In the genomic region with DNA sequence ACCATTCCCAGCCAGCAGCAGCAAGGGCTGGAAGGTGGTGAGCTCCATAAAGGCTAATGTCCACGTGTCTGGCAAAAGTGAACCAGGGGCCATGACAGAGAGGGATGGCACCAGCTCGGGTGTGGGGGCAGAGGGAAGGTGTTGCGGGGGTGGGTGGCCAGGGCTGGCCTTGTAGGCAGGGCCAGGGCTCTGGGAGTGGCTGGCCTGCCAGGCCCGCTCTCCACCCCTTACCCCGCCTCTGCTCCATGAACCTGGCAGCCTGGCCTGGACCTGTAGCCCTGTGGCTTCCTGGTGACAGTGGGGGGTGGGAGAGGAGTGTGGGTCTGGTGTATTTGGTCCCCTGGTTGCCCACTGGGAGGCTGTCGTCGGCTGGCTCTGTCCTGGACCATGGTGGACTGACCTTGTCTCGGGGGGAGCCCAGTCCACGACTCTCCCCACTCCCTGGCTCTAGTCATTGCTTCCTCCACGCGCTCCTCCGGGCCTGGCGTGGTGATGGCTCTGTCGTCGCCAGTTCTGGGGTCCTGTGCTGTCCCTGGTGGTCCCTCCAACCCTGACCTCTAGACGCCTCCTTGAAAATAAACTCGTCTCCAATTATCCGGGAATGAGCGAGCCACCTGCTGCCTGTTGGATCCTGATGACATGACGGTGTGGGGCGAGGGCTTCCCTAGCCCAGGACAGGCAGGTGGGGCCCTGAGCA, we compare ENCODE assay signal across 21 cellular contexts. TPM values are rescaled to one million over a fixed set of nuclear protein-coding genes. Genes with fewer than 3 reads are reported as not detected.
DNase-seq lines count a peak whose midpoint lies in the region; ATAC-seq, FAIRE-seq and TF ChIP-seq lines count a peak whose summit lies in the region.
"Had no signal": no experiment of that assay in that cellular context is flagged by ENCODE, and none has a peak within 500 bp of the region (broad histone marks: within the 10 kb centered on the region; RNA-seq: fewer than 3 reads in every experiment).

No MANE protein-coding gene starts in this region.

- peak overlapping the region; percentile 36 for H3K23ac ChIP-seq in neuronal stem cell (ENCODE audit: low read depth, low read length, poor library complexity)

- H3K9me3 ChIP-seq in HEK293 (ENCODE audit: control insufficient read depth, insufficient read depth, low read depth, low read length) (no peaks in the 10 kb centered on the region), neuronal stem cell (replicated peaks in 1 of 2; ENCODE audit: control insufficient read depth in 2 of 2, insufficient read depth in 1 of 2, low read depth in 1 of 2, low read length in 2 of 2) (no peaks in the 10 kb centered on the region)
- H3K9me3 ChIP-seq: A549; BLaER1 treated with 17β-estradiol and CSF1 and Interleukin-3, amounts not matched to agents 10 nM and 100 nM had no signal

- no peak overlapping the region for H4K8ac ChIP-seq in neuronal stem cell (ENCODE audit: low read depth, low read length)

- no peak overlapping the region for H3K9ac ChIP-seq in neuronal stem cell (ENCODE audit: low read depth, low read length, poor library complexity)
- H3K9ac ChIP-seq: BLaER1 treated with 17β-estradiol and CSF1 and Interleukin-3, amounts not matched to agents 10 nM and 100 nM had no signal

- no peak overlapping the region for H3K27ac ChIP-seq in HEK293 (ENCODE audit: extremely low read depth, low read depth, low read length)
- no peak overlapping the region for H3K27ac ChIP-seq in neuronal stem cell (replicated peaks; ENCODE audit: low read length)
- H3K27ac ChIP-seq: 22Rv1; A549; BLaER1 treated with 17β-estradiol and CSF1 and Interleukin-3, amounts not matched to agents 10 nM and 100 nM; C4-2B had no signal

- DNase-seq in left colon (no peak), neuronal stem cell (ENCODE audit: low spot score) (no peak), HTR-8/SVneo (ENCODE audit: insufficient read length, low spot score) (no peak), posterior vena cava (ENCODE audit: low spot score) (no peak)
- DNase-seq: AML-193; Caco-2; Calu3; CD4-positive, alpha-beta T cell; CD8-positive, alpha-beta T cell; GF-D8 had no signal

- POLR2A ChIA-PET in HEK293 (lab: Yijun Ruan, JAX), result no interaction called here

- no peak overlapping the region for H4K91ac ChIP-seq in neuronal stem cell (ENCODE audit: low read depth, low read length, poor library complexity)

- H3K4me3 ChIP-seq in HEK293 (ENCODE audit: low read depth, low read length), result no peak overlapping the region
- no peak overlapping the region for H3K4me3 ChIP-seq in neuronal stem cell (ENCODE audit: low read length in 2 of 2)
- H3K4me3 ChIP-seq: A549; BLaER1 treated with 17β-estradiol and CSF1 and Interleukin-3, amounts not matched to agents 10 nM and 100 nM; GM12878 had no signal

- H2AFZ ChIP-seq in neuronal stem cell (ENCODE audit: low read length), result no peak overlapping the region

- no peak for TF ChIP-seq CTCF in HEK293 (tag by site-specific recombination; IDR thresholded peaks at IDR 0.05)

- no peaks in the 10 kb centered on the region for H3K79me1 ChIP-seq in neuronal stem cell (ENCODE audit: low read depth, low read length)

- WGBS in neuronal stem cell (ENCODE audit: extremely low coverage in 2 of 2, insufficient read length in 2 of 2, insufficient replicate concordance in 1 of 2), 2 donors, result no CpG with 5 or more reads among the region's 21 CpGs

- CTCF ChIA-PET in HEK293 (lab: Yijun Ruan, JAX), result interaction anchor here (0.8 to 1.2 kb wide), 4 partner anchors 9 to 37 kb away, joined by 3 to 5 read pairs (median 4); no protein-coding TSS in a partner anchor

- H3K4ac ChIP-seq in neuronal stem cell (ENCODE audit: low read length), result no peak overlapping the region

- no peak for FAIRE-seq in HTR-8/SVneo (lab: Jason Lieb, UNC)
- FAIRE-seq: A549, D721Med, G401.6, GM12878, GM12892, GM18507 had no signal

- H3K4me1 ChIP-seq in HEK293 (ENCODE audit: control insufficient read depth, insufficient read depth, low read length) (no peaks in the 10 kb centered on the region), neuronal stem cell (ENCODE audit: control insufficient read depth in 2 of 2, insufficient read depth in 1 of 2, low read depth in 1 of 2, low read length in 2 of 2) (peaks cover 0 to 6% of the 10 kb centered on the region in 2 donors)
- H3K4me1 ChIP-seq: A549, Caco-2 had no signal

- peak overlapping the region; percentile 88 for H2BK15ac ChIP-seq in neuronal stem cell (ENCODE audit: low read length)

- H3K36me3 ChIP-seq in HEK293 (ENCODE audit: control insufficient read depth in 2 of 2, insufficient read depth in 1 of 2, low read length in 2 of 2) (no peaks in the 10 kb centered on the region), neuronal stem cell (replicated peaks in 1 of 2; ENCODE audit: control insufficient read depth in 2 of 2, insufficient read depth in 2 of 2, low read length in 2 of 2) (no peaks in the 10 kb centered on the region)
- H3K36me3 ChIP-seq: BLaER1 treated with 17β-estradiol and CSF1 and Interleukin-3, amounts not matched to agents 10 nM and 100 nM had no signal

- peak overlapping the region; percentile 79 for H2AK5ac ChIP-seq in neuronal stem cell (ENCODE audit: low read depth, low read length)

- H3K4me2 ChIP-seq in neuronal stem cell (ENCODE audit: insufficient read depth, low read length, poor library complexity, severe bottlenecking), result no peak overlapping the region
- H3K4me2 ChIP-seq: A549; BLaER1 treated with 17β-estradiol and CSF1 and Interleukin-3, amounts not matched to agents 10 nM and 100 nM had no signal

- intact Hi-C loops in left colon (cut with DNase I, micrococcal nuclease), result no loop called here
- intact Hi-C loops in posterior vena cava (cut with DNase I), result no loop called here

- peaks cover 0 to 52% (median 0%) of the 10 kb centered on the region in 3 experiments for H3K27me3 ChIP-seq in neuronal stem cell (ENCODE audit: control insufficient read depth in 3 of 3, insufficient read depth in 3 of 3, low read depth in 1 of 3, low read length in 3 of 3)

- H2BK120ac ChIP-seq in neuronal stem cell (ENCODE audit: low read depth, low read length), result no peak overlapping the region

- H3K18ac ChIP-seq in neuronal stem cell (ENCODE audit: low read length), result peak overlapping the region; percentile 85

- H2BK12ac ChIP-seq in neuronal stem cell (ENCODE audit: low read length), result no peak overlapping the region

- peak; percentile 41 for ATAC-seq in left colon
- ATAC-seq in HG03045 (IDR thresholded peaks at IDR 0.05; ENCODE audit: unreplicated experiment), result no peak
- ATAC-seq: A549; CD8-positive, alpha-beta T cell; GM12878 had no signal

- peak overlapping the region; percentile 76 for H3K14ac ChIP-seq in neuronal stem cell (ENCODE audit: low read length)

- H2BK5ac ChIP-seq in neuronal stem cell (ENCODE audit: low read length), result no peak overlapping the region

TF ChIP-seq in HEK293, 187 proteins besides CTCF, POLR2A, EP300 and RAD21 (continues in another document):
- TF ChIP-seq KLF1 (tag by site-specific recombination; IDR thresholded peaks at IDR 0.05) (peak; percentile 49; the same call in 1 of the 2 replicates), ZNF548 (tag by site-specific recombination; IDR thresholded peaks at IDR 0.05) (no peak), ZNF248 (tag by site-specific recombination; IDR thresholded peaks at IDR 0.05) (no peak)
- TF ChIP-seq, protein P1, sequence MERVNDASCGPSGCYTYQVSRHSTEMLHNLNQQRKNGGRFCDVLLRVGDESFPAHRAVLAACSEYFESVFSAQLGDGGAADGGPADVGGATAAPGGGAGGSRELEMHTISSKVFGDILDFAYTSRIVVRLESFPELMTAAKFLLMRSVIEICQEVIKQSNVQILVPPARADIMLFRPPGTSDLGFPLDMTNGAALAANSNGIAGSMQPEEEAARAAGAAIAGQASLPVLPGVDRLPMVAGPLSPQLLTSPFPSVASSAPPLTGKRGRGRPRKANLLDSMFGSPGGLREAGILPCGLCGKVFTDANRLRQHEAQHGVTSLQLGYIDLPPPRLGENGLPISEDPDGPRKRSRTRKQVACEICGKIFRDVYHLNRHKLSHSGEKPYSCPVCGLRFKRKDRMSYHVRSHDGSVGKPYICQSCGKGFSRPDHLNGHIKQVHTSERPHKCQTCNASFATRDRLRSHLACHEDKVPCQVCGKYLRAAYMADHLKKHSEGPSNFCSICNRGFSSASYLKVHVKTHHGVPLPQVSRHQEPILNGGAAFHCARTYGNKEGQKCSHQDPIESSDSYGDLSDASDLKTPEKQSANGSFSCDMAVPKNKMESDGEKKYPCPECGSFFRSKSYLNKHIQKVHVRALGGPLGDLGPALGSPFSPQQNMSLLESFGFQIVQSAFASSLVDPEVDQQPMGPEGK (tag by site-specific recombination; IDR thresholded peaks at IDR 0.05), result no peak
- TF ChIP-seq, protein P2, sequence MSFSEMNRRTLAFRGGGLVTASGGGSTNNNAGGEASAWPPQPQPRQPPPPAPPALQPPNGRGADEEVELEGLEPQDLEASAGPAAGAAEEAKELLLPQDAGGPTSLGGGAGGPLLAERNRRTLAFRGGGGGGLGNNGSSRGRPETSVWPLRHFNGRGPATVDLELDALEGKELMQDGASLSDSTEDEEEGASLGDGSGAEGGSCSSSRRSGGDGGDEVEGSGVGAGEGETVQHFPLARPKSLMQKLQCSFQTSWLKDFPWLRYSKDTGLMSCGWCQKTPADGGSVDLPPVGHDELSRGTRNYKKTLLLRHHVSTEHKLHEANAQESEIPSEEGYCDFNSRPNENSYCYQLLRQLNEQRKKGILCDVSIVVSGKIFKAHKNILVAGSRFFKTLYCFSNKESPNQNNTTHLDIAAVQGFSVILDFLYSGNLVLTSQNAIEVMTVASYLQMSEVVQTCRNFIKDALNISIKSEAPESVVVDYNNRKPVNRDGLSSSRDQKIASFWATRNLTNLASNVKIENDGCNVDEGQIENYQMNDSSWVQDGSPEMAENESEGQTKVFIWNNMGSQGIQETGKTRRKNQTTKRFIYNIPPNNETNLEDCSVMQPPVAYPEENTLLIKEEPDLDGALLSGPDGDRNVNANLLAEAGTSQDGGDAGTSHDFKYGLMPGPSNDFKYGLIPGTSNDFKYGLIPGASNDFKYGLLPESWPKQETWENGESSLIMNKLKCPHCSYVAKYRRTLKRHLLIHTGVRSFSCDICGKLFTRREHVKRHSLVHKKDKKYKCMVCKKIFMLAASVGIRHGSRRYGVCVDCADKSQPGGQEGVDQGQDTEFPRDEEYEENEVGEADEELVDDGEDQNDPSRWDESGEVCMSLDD (tag by site-specific recombination; IDR thresholded peaks at IDR 0.05), result no peak
- TF ChIP-seq, protein P3, sequence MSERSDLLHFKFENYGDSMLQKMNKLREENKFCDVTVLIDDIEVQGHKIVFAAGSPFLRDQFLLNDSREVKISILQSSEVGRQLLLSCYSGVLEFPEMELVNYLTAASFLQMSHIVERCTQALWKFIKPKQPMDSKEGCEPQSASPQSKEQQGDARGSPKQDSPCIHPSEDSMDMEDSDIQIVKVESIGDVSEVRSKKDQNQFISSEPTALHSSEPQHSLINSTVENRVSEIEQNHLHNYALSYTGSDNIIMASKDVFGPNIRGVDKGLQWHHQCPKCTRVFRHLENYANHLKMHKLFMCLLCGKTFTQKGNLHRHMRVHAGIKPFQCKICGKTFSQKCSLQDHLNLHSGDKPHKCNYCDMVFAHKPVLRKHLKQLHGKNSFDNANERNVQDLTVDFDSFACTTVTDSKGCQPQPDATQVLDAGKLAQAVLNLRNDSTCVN (tag by site-specific recombination; optimal IDR thresholded peaks at IDR 0.05), result no peak

RNA-seq across cellular contexts. Expression of a gene that starts 50.0 kb away (rescaled TPM):
- 10 to 100 TPM; 85.4 to 89.5 TPM for total RNA-seq in left colon
- polyA plus RNA-seq in neuronal stem cell (2013, experiment 1 of 2), result 17.4 TPM
- polyA plus RNA-seq in neuronal stem cell (2013, experiment 2 of 2), result 18.1 TPM
- 10 to 100 TPM; 18.2 to 29.7 TPM for total RNA-seq in posterior vena cava
